ENCODE assay signal across 27 cellular contexts in the genomic region with DNA sequence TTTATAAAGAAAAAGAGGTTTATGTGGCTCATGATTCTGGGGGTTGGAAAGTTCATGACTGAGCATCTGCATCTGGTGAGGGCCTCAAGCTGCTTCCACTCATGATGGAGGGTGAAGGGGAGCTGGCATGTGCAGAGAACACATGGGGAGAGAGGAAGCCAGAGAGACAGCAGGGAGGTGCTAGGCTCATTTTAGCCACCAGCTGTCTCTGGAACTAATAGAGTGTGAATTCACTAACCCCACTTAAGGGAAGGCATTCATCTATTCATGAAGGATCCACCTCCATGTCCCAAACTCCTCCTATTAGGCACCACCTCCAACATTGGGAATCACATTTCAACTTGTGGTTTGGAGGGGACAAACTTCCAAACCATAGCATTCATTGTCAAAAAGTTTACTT.
"Had no signal": no experiment of that assay in that cellular context is flagged by ENCODE, and none has a peak within 500 bp of the region (broad histone marks: within the 10 kb centered on the region; RNA-seq: fewer than 3 reads in every experiment).

No MANE protein-coding gene starts in this region.

- H3K36me3 Mint-ChIP-seq: activated naive CD4-positive, alpha-beta T cell treated with anti-CD3 and anti-CD28 coated beads, Interleukin-2, amount 50 U/mL, for 72 hours; immature natural killer cell; mesothelial cell of epicardium; naive thymus-derived CD4-positive, alpha-beta T cell; stimulated activated naive B cell treated with anti-CD40 and anti-IgM and Interleukin-4, amounts not matched to agents 10 μg/mL and 1 μg/mL and 100 μg/mL, for 72 hours had no signal

- H3K4me3 ChIP-seq: gastroesophageal sphincter, psoas muscle, stomach, thyroid gland, upper lobe of left lung, vagina had no signal

- ATAC-seq: activated naive CD4-positive, alpha-beta T cell treated with anti-CD3 and anti-CD28 coated beads, Interleukin-2, amount 50 U/mL, for 72 hours; gastroesophageal sphincter; naive thymus-derived CD4-positive, alpha-beta T cell; psoas muscle; stimulated activated naive B cell treated with anti-CD40 and anti-IgM and Interleukin-4, amounts not matched to agents 10 μg/mL and 1 μg/mL and 100 μg/mL, for 72 hours had no signal

- H3K27me3 ChIP-seq: gastroesophageal sphincter, stomach, thyroid gland, upper lobe of left lung, vagina had no signal

- FAIRE-seq: bronchial epithelial cell, colon had no signal

- H3K27ac Mint-ChIP-seq: activated naive CD4-positive, alpha-beta T cell treated with anti-CD3 and anti-CD28 coated beads, Interleukin-2, amount 50 U/mL, for 72 hours; activated T-helper 2 cell treated with anti-CD3 and anti-CD28 coated beads, Interferon-gamma antibody, Interleukin-2, Interleukin-4, amounts not matched to agents 10 μg/mL and 5 μg/mL and 100 μg/mL, durations not matched to agents 14 hours and 24 hours and 36 hours; immature natural killer cell; mesothelial cell of epicardium; naive thymus-derived CD4-positive, alpha-beta T cell; stimulated activated naive B cell treated with anti-CD40 and anti-IgM and Interleukin-4, amounts not matched to agents 10 μg/mL and 1 μg/mL and 100 μg/mL, for 72 hours had no signal

- H3K9me3 ChIP-seq: gastroesophageal sphincter, psoas muscle, stomach, thyroid gland, upper lobe of left lung, vagina had no signal

- H3K27ac ChIP-seq: gastroesophageal sphincter, parathyroid adenoma, psoas muscle, stomach, thyroid gland, upper lobe of left lung, vagina had no signal

- DNase-seq: activated CD4-positive, alpha-beta T cell treated with anti-CD3 and anti-CD28 coated beads for 4 hours; activated CD4-positive, alpha-beta T cell treated with anti-CD3 and anti-CD28 coated beads, Interleukin-2, amount 50 U/mL, for 4 hours; activated CD4-positive, CD25-positive, alpha-beta regulatory T cell; activated naive CD4-positive, alpha-beta T cell; activated T-cell treated with anti-CD3 and anti-CD28 coated beads, Interleukin-2, amount 50 U/mL, for 48 hours; dermis blood vessel endothelial cell; effector CD8-positive, alpha-beta T cell; erythroblast; hypothalamus; immature natural killer cell; naive thymus-derived CD4-positive, alpha-beta T cell; nucleus accumbens; psoas muscle; stimulated activated CD4-positive, alpha-beta T cell treated with anti-CD3 and anti-CD28 coated beads, Interleukin-15, amount 100 ng/mL, for 24 hours; stimulated activated naive B cell treated with anti-CD40 and anti-IgM and Interleukin-4, amounts not matched to agents 10 μg/mL and 1 μg/mL and 100 μg/mL, for 72 hours; stomach; thyroid gland; upper lobe of left lung had no signal

- H3K36me3 ChIP-seq: gastroesophageal sphincter, stomach, thyroid gland, upper lobe of left lung, vagina had no signal

- H3K4me1 ChIP-seq: gastroesophageal sphincter, parathyroid adenoma, psoas muscle, stomach, thyroid gland, upper lobe of left lung, vagina had no signal

- H3K4me3 Mint-ChIP-seq: immature natural killer cell; mesothelial cell of epicardium; naive thymus-derived CD4-positive, alpha-beta T cell; neural crest cell; stimulated activated naive B cell treated with anti-CD40 and anti-IgM and Interleukin-4, amounts not matched to agents 10 μg/mL and 1 μg/mL and 100 μg/mL, for 72 hours had no signal

- H3K4me1 Mint-ChIP-seq: immature natural killer cell; mesothelial cell of epicardium; naive thymus-derived CD4-positive, alpha-beta T cell; neural crest cell; stimulated activated naive B cell treated with anti-CD40 and anti-IgM and Interleukin-4, amounts not matched to agents 10 μg/mL and 1 μg/mL and 100 μg/mL, for 72 hours had no signal

- H3K9me3 Mint-ChIP-seq: activated naive CD4-positive, alpha-beta T cell treated with anti-CD3 and anti-CD28 coated beads, Interleukin-2, amount 50 U/mL, for 72 hours; activated T-helper 2 cell treated with anti-CD3 and anti-CD28 coated beads, Interferon-gamma antibody, Interleukin-2, Interleukin-4, amounts not matched to agents 10 μg/mL and 5 μg/mL and 100 μg/mL, durations not matched to agents 14 hours and 24 hours and 36 hours; immature natural killer cell; mesothelial cell of epicardium; neural crest cell had no signal
